ENCODE assay signal across 1 cellular context in the genomic region with DNA sequence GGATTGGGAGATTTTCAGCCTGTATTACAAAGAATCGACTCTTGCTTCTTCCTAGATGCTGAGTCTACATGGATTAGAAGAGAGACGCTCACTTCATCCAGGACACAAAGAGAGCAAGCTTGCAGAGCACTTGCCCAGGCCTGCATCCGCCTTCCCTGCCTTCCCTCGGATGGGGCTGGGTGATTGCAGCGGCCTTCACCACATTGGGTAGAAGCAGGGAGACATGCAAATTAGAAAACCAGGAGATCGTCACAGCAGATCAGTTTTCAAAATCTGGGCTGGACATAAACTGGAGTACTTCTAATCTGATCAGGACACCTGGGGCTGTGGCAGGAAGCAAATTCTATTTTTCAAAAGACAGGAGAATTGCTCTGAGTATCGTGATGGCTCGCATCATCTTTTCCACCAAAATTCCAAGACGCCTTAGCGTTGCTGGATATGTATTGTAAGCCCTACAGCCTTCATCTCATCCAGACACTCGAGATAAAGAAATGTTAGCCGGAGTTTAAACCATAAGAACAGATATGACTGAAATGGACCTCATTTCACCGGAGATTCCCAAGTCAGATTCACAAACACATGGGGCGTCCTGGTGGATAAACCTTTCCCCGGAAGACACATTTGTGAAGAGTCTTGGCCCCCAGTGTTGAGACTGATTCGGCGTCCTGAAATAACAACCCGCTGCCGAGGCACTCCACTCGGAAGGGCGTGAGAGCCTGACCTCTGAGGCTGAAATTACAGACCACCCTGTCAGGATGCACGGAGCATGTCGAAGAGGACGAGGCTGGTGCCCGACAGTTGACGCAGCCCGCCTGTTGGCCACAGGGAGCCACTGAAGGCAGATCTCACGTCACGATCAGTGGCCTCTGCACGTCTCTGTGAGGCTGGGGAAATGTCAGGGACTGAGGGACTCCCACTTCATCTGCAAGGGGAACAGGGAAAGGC.
A peak's percentile ranks its signal among the peaks of the same experiment; 100 is the strongest.
TF ChIP-seq lines count a peak whose summit lies in the region.

No MANE protein-coding gene starts in this region.

TF ChIP-seq in HEK293, 187 proteins besides CTCF, POLR2A, EP300 and RAD21 (continued from another document and continues in another):
- TF ChIP-seq, protein P1, sequence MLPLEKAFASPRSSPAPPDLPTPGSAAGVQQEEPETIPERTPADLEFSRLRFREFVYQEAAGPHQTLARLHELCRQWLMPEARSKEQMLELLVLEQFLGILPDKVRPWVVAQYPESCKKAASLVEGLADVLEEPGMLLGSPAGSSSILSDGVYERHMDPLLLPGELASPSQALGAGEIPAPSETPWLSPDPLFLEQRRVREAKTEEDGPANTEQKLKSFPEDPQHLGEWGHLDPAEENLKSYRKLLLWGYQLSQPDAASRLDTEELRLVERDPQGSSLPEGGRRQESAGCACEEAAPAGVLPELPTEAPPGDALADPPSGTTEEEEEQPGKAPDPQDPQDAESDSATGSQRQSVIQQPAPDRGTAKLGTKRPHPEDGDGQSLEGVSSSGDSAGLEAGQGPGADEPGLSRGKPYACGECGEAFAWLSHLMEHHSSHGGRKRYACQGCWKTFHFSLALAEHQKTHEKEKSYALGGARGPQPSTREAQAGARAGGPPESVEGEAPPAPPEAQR (tag by site-specific recombination; IDR thresholded peaks at IDR 0.05), result no peak
- no peak for TF ChIP-seq ZNF558 (tag by site-specific recombination; IDR thresholded peaks at IDR 0.05)
- TF ChIP-seq IKZF3 (tag by site-specific recombination; IDR thresholded peaks at IDR 0.05), result peak; percentile 39
- TF ChIP-seq MZF1 (tag by site-specific recombination; IDR thresholded peaks at IDR 0.05; ENCODE audit: borderline replicate concordance), result no peak
- TF ChIP-seq ZNF2 (tag by site-specific recombination; IDR thresholded peaks at IDR 0.05), result no peak
- TF ChIP-seq ZNF530 (tag by site-specific recombination; IDR thresholded peaks at IDR 0.05; ENCODE audit: low read depth), result no peak
- peak; percentile 11; the same call in 1 of the 2 replicates for TF ChIP-seq GLIS1 (tag by site-specific recombination; IDR thresholded peaks at IDR 0.05)
- TF ChIP-seq, protein P2, sequence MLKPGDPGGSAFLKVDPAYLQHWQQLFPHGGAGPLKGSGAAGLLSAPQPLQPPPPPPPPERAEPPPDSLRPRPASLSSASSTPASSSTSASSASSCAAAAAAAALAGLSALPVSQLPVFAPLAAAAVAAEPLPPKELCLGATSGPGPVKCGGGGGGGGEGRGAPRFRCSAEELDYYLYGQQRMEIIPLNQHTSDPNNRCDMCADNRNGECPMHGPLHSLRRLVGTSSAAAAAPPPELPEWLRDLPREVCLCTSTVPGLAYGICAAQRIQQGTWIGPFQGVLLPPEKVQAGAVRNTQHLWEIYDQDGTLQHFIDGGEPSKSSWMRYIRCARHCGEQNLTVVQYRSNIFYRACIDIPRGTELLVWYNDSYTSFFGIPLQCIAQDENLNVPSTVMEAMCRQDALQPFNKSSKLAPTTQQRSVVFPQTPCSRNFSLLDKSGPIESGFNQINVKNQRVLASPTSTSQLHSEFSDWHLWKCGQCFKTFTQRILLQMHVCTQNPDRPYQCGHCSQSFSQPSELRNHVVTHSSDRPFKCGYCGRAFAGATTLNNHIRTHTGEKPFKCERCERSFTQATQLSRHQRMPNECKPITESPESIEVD (tag by site-specific recombination; IDR thresholded peaks at IDR 0.05), result no peak
- TF ChIP-seq ZNF311 (tag by site-specific recombination; IDR thresholded peaks at IDR 0.05; ENCODE audit: borderline replicate concordance), result no peak
- TF ChIP-seq ZNF114 (tag by site-specific recombination; IDR thresholded peaks at IDR 0.05), result no peak
- no peak for TF ChIP-seq KLF1 (tag by site-specific recombination; IDR thresholded peaks at IDR 0.05)
- no peak for TF ChIP-seq ZNF239 (tag by site-specific recombination; IDR thresholded peaks at IDR 0.05)
- TF ChIP-seq ZNF785 (tag by site-specific recombination; IDR thresholded peaks at IDR 0.05), result no peak
- TF ChIP-seq ZNF610 (tag by site-specific recombination; IDR thresholded peaks at IDR 0.05; ENCODE audit: borderline replicate concordance), result 0 out of 2 replicates have a peak, but pooled peaks have one; percentile 31
- TF ChIP-seq WT1 (tag by site-specific recombination; IDR thresholded peaks at IDR 0.05), result no peak
- TF ChIP-seq, protein P3, sequence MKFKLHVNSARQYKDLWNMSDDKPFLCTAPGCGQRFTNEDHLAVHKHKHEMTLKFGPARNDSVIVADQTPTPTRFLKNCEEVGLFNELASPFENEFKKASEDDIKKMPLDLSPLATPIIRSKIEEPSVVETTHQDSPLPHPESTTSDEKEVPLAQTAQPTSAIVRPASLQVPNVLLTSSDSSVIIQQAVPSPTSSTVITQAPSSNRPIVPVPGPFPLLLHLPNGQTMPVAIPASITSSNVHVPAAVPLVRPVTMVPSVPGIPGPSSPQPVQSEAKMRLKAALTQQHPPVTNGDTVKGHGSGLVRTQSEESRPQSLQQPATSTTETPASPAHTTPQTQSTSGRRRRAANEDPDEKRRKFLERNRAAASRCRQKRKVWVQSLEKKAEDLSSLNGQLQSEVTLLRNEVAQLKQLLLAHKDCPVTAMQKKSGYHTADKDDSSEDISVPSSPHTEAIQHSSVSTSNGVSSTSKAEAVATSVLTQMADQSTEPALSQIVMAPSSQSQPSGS (tag by site-specific recombination; IDR thresholded peaks at IDR 0.05; ENCODE audit: low read depth), result no peak
- TF ChIP-seq ZNF777 (tag by site-specific recombination; IDR thresholded peaks at IDR 0.05; ENCODE audit: borderline replicate concordance), result no peak
- TF ChIP-seq, protein P4, sequence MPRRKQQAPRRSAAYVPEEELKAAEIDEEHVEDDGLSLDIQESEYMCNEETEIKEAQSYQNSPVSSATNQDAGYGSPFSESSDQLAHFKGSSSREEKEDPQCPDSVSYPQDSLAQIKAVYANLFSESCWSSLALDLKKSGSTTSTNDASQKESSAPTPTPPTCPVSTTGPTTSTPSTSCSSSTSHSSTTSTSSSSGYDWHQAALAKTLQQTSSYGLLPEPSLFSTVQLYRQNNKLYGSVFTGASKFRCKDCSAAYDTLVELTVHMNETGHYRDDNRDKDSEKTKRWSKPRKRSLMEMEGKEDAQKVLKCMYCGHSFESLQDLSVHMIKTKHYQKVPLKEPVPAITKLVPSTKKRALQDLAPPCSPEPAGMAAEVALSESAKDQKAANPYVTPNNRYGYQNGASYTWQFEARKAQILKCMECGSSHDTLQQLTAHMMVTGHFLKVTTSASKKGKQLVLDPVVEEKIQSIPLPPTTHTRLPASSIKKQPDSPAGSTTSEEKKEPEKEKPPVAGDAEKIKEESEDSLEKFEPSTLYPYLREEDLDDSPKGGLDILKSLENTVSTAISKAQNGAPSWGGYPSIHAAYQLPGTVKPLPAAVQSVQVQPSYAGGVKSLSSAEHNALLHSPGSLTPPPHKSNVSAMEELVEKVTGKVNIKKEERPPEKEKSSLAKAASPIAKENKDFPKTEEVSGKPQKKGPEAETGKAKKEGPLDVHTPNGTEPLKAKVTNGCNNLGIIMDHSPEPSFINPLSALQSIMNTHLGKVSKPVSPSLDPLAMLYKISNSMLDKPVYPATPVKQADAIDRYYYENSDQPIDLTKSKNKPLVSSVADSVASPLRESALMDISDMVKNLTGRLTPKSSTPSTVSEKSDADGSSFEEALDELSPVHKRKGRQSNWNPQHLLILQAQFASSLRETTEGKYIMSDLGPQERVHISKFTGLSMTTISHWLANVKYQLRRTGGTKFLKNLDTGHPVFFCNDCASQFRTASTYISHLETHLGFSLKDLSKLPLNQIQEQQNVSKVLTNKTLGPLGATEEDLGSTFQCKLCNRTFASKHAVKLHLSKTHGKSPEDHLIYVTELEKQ (tag by site-specific recombination; IDR thresholded peaks at IDR 0.05; ENCODE audit: borderline replicate concordance), result no peak
- TF ChIP-seq ZNF132 (tag by site-specific recombination; IDR thresholded peaks at IDR 0.05; ENCODE audit: borderline replicate concordance), result no peak
- no peak for TF ChIP-seq SCRT2 (tag by site-specific recombination; IDR thresholded peaks at IDR 0.05)
- no peak for TF ChIP-seq ZBTB1 (tag by site-specific recombination; IDR thresholded peaks at IDR 0.05)
- no peak for TF ChIP-seq SETDB1 (IDR thresholded peaks at IDR 0.05; ENCODE audit: insufficient read length, low read length)
- peak; percentile 64 for TF ChIP-seq FEZF1 (tag by site-specific recombination; IDR thresholded peaks at IDR 0.05)
- TF ChIP-seq ZNF248 (tag by site-specific recombination; IDR thresholded peaks at IDR 0.05), result no peak
- TF ChIP-seq ZSCAN30 (tag by site-specific recombination; IDR thresholded peaks at IDR 0.05), result peak; percentile 52; the same call in 1 of the 2 replicates
- no peak for TF ChIP-seq ZEB2 (tag by site-specific recombination; IDR thresholded peaks at IDR 0.05)
- peak; percentile 78 for TF ChIP-seq ZNF600 (tag by site-specific recombination; IDR thresholded peaks at IDR 0.05)
- TF ChIP-seq, protein P5, sequence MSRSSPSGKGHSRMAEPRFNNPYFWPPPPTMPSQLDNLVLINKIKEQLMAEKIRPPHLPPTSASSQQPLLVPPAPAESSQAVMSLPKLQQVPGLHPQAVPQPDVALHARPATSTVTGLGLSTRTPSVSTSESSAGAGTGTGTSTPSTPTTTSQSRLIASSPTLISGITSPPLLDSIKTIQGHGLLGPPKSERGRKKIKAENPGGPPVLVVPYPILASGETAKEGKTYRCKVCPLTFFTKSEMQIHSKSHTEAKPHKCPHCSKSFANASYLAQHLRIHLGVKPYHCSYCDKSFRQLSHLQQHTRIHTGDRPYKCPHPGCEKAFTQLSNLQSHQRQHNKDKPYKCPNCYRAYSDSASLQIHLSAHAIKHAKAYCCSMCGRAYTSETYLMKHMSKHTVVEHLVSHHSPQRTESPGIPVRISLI (tag by site-specific recombination; IDR thresholded peaks at IDR 0.05), result no peak
- no peak for TF ChIP-seq ZNF514 (tag by site-specific recombination; IDR thresholded peaks at IDR 0.05)
- no peak for TF ChIP-seq ZNF747 (tag by site-specific recombination; IDR thresholded peaks at IDR 0.05)
- TF ChIP-seq, protein P6, sequence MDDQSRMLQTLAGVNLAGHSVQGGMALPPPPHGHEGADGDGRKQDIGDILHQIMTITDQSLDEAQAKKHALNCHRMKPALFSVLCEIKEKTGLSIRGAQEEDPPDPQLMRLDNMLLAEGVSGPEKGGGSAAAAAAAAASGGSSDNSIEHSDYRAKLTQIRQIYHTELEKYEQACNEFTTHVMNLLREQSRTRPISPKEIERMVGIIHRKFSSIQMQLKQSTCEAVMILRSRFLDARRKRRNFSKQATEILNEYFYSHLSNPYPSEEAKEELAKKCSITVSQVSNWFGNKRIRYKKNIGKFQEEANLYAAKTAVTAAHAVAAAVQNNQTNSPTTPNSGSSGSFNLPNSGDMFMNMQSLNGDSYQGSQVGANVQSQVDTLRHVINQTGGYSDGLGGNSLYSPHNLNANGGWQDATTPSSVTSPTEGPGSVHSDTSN (CRISPR knock-in tag; IDR thresholded peaks at IDR 0.05), result no peak
- TF ChIP-seq, protein P7, sequence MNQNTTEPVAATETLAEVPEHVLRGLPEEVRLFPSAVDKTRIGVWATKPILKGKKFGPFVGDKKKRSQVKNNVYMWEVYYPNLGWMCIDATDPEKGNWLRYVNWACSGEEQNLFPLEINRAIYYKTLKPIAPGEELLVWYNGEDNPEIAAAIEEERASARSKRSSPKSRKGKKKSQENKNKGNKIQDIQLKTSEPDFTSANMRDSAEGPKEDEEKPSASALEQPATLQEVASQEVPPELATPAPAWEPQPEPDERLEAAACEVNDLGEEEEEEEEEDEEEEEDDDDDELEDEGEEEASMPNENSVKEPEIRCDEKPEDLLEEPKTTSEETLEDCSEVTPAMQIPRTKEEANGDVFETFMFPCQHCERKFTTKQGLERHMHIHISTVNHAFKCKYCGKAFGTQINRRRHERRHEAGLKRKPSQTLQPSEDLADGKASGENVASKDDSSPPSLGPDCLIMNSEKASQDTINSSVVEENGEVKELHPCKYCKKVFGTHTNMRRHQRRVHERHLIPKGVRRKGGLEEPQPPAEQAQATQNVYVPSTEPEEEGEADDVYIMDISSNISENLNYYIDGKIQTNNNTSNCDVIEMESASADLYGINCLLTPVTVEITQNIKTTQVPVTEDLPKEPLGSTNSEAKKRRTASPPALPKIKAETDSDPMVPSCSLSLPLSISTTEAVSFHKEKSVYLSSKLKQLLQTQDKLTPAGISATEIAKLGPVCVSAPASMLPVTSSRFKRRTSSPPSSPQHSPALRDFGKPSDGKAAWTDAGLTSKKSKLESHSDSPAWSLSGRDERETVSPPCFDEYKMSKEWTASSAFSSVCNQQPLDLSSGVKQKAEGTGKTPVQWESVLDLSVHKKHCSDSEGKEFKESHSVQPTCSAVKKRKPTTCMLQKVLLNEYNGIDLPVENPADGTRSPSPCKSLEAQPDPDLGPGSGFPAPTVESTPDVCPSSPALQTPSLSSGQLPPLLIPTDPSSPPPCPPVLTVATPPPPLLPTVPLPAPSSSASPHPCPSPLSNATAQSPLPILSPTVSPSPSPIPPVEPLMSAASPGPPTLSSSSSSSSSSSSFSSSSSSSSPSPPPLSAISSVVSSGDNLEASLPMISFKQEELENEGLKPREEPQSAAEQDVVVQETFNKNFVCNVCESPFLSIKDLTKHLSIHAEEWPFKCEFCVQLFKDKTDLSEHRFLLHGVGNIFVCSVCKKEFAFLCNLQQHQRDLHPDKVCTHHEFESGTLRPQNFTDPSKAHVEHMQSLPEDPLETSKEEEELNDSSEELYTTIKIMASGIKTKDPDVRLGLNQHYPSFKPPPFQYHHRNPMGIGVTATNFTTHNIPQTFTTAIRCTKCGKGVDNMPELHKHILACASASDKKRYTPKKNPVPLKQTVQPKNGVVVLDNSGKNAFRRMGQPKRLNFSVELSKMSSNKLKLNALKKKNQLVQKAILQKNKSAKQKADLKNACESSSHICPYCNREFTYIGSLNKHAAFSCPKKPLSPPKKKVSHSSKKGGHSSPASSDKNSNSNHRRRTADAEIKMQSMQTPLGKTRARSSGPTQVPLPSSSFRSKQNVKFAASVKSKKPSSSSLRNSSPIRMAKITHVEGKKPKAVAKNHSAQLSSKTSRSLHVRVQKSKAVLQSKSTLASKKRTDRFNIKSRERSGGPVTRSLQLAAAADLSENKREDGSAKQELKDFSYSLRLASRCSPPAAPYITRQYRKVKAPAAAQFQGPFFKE (tag by site-specific recombination; IDR thresholded peaks at IDR 0.05; ENCODE audit: borderline replicate concordance), result no peak
- TF ChIP-seq, protein P8, sequence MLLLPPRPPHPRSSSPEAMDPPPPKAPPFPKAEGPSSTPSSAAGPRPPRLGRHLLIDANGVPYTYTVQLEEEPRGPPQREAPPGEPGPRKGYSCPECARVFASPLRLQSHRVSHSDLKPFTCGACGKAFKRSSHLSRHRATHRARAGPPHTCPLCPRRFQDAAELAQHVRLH (tag by site-specific recombination; IDR thresholded peaks at IDR 0.05), result no peak
- no peak for TF ChIP-seq ZNF776 (tag by site-specific recombination; IDR thresholded peaks at IDR 0.05; ENCODE audit: borderline replicate concordance)
- TF ChIP-seq ZNF791 (tag by site-specific recombination; IDR thresholded peaks at IDR 0.05), result no peak
- TF ChIP-seq ZNF37A (tag by site-specific recombination; IDR thresholded peaks at IDR 0.05), result no peak
- TF ChIP-seq ZNF169 (tag by site-specific recombination; IDR thresholded peaks at IDR 0.05), result no peak
- TF ChIP-seq ZNF501 (tag by site-specific recombination; IDR thresholded peaks at IDR 0.05), result no peak
- TF ChIP-seq ZFHX2 (tag by site-specific recombination; conservative IDR thresholded peaks at IDR 0.05), result no peak
- no peak for TF ChIP-seq ZNF391 (tag by site-specific recombination; IDR thresholded peaks at IDR 0.05; ENCODE audit: borderline replicate concordance, low read depth)
